24 cellular contexts compared by ENCODE assay signal in the genomic region with DNA sequence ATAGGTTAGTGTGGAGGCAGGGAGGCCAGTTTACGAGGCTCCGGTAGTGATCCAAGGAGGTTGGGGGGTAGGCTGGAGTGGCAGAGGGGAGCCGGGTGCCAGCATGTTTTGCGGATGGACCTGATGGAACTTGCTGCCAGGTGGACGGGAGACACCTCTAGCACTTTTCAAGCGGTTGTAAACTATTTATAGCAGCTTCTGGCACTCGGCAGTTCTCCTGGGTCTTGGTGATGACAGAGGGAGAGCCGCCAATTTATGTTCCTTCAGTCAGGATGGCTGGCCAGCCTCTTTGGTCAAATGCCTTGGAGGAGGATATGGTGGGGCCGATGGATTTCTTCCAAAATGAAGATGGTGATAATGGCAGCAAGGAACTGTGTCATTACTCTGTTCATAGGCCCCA. TPM values are rescaled to one million over a fixed set of nuclear protein-coding genes. Genes with fewer than 3 reads are reported as not detected.
DNase-seq lines count a peak whose midpoint lies in the region; ATAC-seq and TF ChIP-seq lines count a peak whose summit lies in the region.
"Had no signal": no experiment of that assay in that cellular context is flagged by ENCODE, and none has a peak within 500 bp of the region (broad histone marks: within the 10 kb centered on the region; RNA-seq: fewer than 3 reads in every experiment).

No MANE protein-coding gene starts in this region.

- no peaks in the 10 kb centered on the region for H4K20me1 ChIP-seq in BLaER1 treated with 17β-estradiol and CSF1 and Interleukin-3, amounts not matched to agents 10 nM and 100 nM
- H4K20me1 ChIP-seq in neural progenitor cell (ENCODE audit: low read depth) (no peaks in the 10 kb centered on the region), hepatocyte (ENCODE audit: insufficient read depth, poor library complexity, severe bottlenecking) (no peaks in the 10 kb centered on the region)

- no peaks in the 10 kb centered on the region for H3K9me2 ChIP-seq in hepatocyte (replicated peaks; ENCODE audit: insufficient read depth)

- H3K4me3 Mint-ChIP-seq in neural progenitor cell: no peak overlapping the region
- H3K4me3 Mint-ChIP-seq: CD4-positive, CD25-positive, alpha-beta regulatory T cell; CD8-positive, alpha-beta T cell; GM23338; H9 had no signal

- H3K9me3 ChIP-seq in left ventricle myocardium inferior (replicated peaks): no peaks in the 10 kb centered on the region
- H3K9me3 ChIP-seq in BLaER1 treated with 17β-estradiol and CSF1 and Interleukin-3, amounts not matched to agents 10 nM and 100 nM (replicated peaks in 1 of 11): peaks cover 0 to 16% (median 0%) of the 10 kb centered on the region in 11 experiments; a peak in 7 of 22 replicates
- H3K9me3 ChIP-seq in neural progenitor cell (ENCODE audit: low read depth): no peaks in the 10 kb centered on the region
- no peaks in the 10 kb centered on the region for H3K9me3 ChIP-seq in hepatocyte (ENCODE audit: low read depth)
- H3K9me3 ChIP-seq: A549, BE2C, Caco-2 had no signal

- H3K27me3 ChIP-seq in left ventricle myocardium inferior (ENCODE audit: low read depth): peaks cover 56% of the 10 kb centered on the region
- H3K27me3 ChIP-seq in BLaER1 treated with 17β-estradiol and CSF1 and Interleukin-3, amounts not matched to agents 10 nM and 100 nM: no peaks in the 10 kb centered on the region
- H3K27me3 ChIP-seq in neural progenitor cell: no peaks in the 10 kb centered on the region
- no peaks in the 10 kb centered on the region for H3K27me3 ChIP-seq in hepatocyte
- H3K27me3 ChIP-seq: BE2C had no signal

- H3K79me2 ChIP-seq in neural progenitor cell (ENCODE audit: low read depth): no peaks in the 10 kb centered on the region
- no peaks in the 10 kb centered on the region for H3K79me2 ChIP-seq in hepatocyte

- H3K27ac ChIP-seq in left ventricle myocardium inferior (replicated peaks) (no peak overlapping the region), neural progenitor cell (no peak overlapping the region), hepatocyte (no peak overlapping the region)
- H3K27ac ChIP-seq in BLaER1 treated with 17β-estradiol and CSF1 and Interleukin-3, amounts not matched to agents 10 nM and 100 nM: peak overlapping the region in 9 of 11 experiments; percentile 13 to 88 (median 85); a peak in 17 of 22 replicates
- H3K27ac ChIP-seq: A549, C4-2B had no signal

- H3K4me1 ChIP-seq in left ventricle myocardium inferior (no peaks in the 10 kb centered on the region), neural progenitor cell (no peaks in the 10 kb centered on the region), hepatocyte (ENCODE audit: insufficient read depth) (no peaks in the 10 kb centered on the region)
- peaks cover 18 to 55% (median 34%) of the 10 kb centered on the region in 10 experiments; a peak in 19 of 20 replicates for H3K4me1 ChIP-seq in BLaER1 treated with 17β-estradiol and CSF1 and Interleukin-3, amounts not matched to agents 10 nM and 100 nM
- H3K4me1 ChIP-seq: A549, BE2C, Caco-2 had no signal

- intact Hi-C loops in Right ventricle myocardium superior (cut with DNase I): no loop called here
- intact Hi-C loops in left ventricle myocardium inferior (cut with micrococcal nuclease): no loop called here

- peaks cover 6% of the 10 kb centered on the region for H3K27me3 Mint-ChIP-seq in neural progenitor cell (ENCODE audit: insufficient read depth, low read depth)

- H3K4me3 ChIP-seq in left ventricle myocardium inferior: no peak overlapping the region
- no peak overlapping the region for H3K4me3 ChIP-seq in BLaER1 treated with 17β-estradiol and CSF1 and Interleukin-3, amounts not matched to agents 10 nM and 100 nM
- H3K4me3 ChIP-seq in neural progenitor cell: no peak overlapping the region
- H3K4me3 ChIP-seq in hepatocyte: no peak overlapping the region
- H3K4me3 ChIP-seq: A549, GM12878, GM23338 had no signal

- H3K4me2 ChIP-seq in BLaER1 treated with 17β-estradiol and CSF1 and Interleukin-3, amounts not matched to agents 10 nM and 100 nM: peak overlapping the region; percentile 36 to 71 (median 62); a peak in 20 of 22 replicates
- H3K4me2 ChIP-seq in neural progenitor cell: no peak overlapping the region
- H3K4me2 ChIP-seq in hepatocyte: no peak overlapping the region
- H3K4me2 ChIP-seq: A549, GM23338 had no signal

- DNase-seq in Right ventricle myocardium superior: no peak
- no peak for DNase-seq in left ventricle myocardium inferior
- peak; percentile 2 for DNase-seq in cerebellar cortex (ENCODE audit: low spot score)
- DNase-seq in neural progenitor cell (ENCODE audit: low spot score): no peak
- DNase-seq in hepatocyte (ENCODE audit: low spot score): no peak
- DNase-seq: 8988T; ACHN; AML-193; BE2C; Caco-2; CD4-positive, CD25-positive, alpha-beta regulatory T cell; CD8-positive, alpha-beta T cell; DMS153; DND-41; GDM1; H9 had no signal

- H3K36me3 Mint-ChIP-seq in neural progenitor cell: no peaks in the 10 kb centered on the region
- H3K36me3 Mint-ChIP-seq: CD4-positive, CD25-positive, alpha-beta regulatory T cell; CD8-positive, alpha-beta T cell had no signal

- H3K9ac ChIP-seq in BLaER1 treated with 17β-estradiol and CSF1 and Interleukin-3, amounts not matched to agents 10 nM and 100 nM: peak overlapping the region in 8 of 11 experiments; percentile 40 to 72 (median 65); a peak in 14 of 22 replicates
- no peak overlapping the region for H3K9ac ChIP-seq in neural progenitor cell

- H3K4me1 Mint-ChIP-seq in neural progenitor cell: no peaks in the 10 kb centered on the region
- H3K4me1 Mint-ChIP-seq: CD4-positive, CD25-positive, alpha-beta regulatory T cell; GM23338 had no signal

- H3K27ac Mint-ChIP-seq in neural progenitor cell: peak overlapping the region; percentile 42
- H3K27ac Mint-ChIP-seq: CD4-positive, CD25-positive, alpha-beta regulatory T cell; CD8-positive, alpha-beta T cell; GM23338; H9 had no signal

- H2AFZ ChIP-seq in neural progenitor cell (replicated peaks) (no peak overlapping the region), hepatocyte (no peak overlapping the region)
- H2AFZ ChIP-seq: GM23338 had no signal

- H3F3A ChIP-seq in neural progenitor cell (ENCODE audit: low read depth): no peaks in the 10 kb centered on the region

- WGBS in hepatocyte (ENCODE audit: low lambda C conversion rate, missing lambda C conversion rate): 81% methylated on average over 9 of the region's 9 CpGs

- ATAC-seq in Right ventricle myocardium superior (ENCODE audit: poor library complexity) (peak; percentile 58), HG03108 (IDR thresholded peaks at IDR 0.05; ENCODE audit: unreplicated experiment) (no peak), GM19035 (IDR thresholded peaks at IDR 0.05; ENCODE audit: unreplicated experiment) (no peak)
- ATAC-seq: A549; CD8-positive, alpha-beta T cell; GM12878; GM23338; HCT116 had no signal

- H3K9me3 Mint-ChIP-seq in neural progenitor cell: no peaks in the 10 kb centered on the region
- H3K9me3 Mint-ChIP-seq: CD8-positive, alpha-beta T cell had no signal

- TF ChIP-seq CTCF in left ventricle myocardium inferior (IDR thresholded peaks at IDR 0.05; ENCODE audit: borderline replicate concordance) (no peak), neural progenitor cell (IDR thresholded peaks at IDR 0.05) (no peak), hepatocyte (IDR thresholded peaks at IDR 0.05; ENCODE audit: poor library complexity) (no peak)

- H3K36me3 ChIP-seq in left ventricle myocardium inferior: no peaks in the 10 kb centered on the region
- no peaks in the 10 kb centered on the region for H3K36me3 ChIP-seq in BLaER1 treated with 17β-estradiol and CSF1 and Interleukin-3, amounts not matched to agents 10 nM and 100 nM
- H3K36me3 ChIP-seq in neural progenitor cell: no peaks in the 10 kb centered on the region
- H3K36me3 ChIP-seq in hepatocyte (replicated peaks; ENCODE audit: insufficient read depth, low read depth): no peaks in the 10 kb centered on the region
- H3K36me3 ChIP-seq: BE2C had no signal

RNA-seq across cellular contexts. Expression of a gene that starts 28.8 kb away (rescaled TPM):
- total RNA-seq in Right ventricle myocardium superior (0.16 TPM), left ventricle myocardium inferior (0.19 TPM), neural progenitor cell (ENCODE audit: low replicate concordance) (0.60 and 1.1 TPM in 2 replicates), hepatocyte (0.88 and 1.7 TPM in 2 replicates)
- 3.2 and 3.7 TPM in 2 replicates for polyA plus RNA-seq in hepatocyte
- total RNA-seq: CD4-positive, CD25-positive, alpha-beta regulatory T cell; CD8-positive, alpha-beta T cell; GM12878 had no signal
- polyA plus RNA-seq: CD4-positive, CD25-positive, alpha-beta regulatory T cell had no signal

Comparison
In these comparisons a context has a peak if more than half of its experiments do, and no peak if none do; other contexts are left out.
1. H3K27ac ChIP-seq: peak in BLaER1 treated with 17β-estradiol and CSF1 and Interleukin-3, amounts not matched to agents 10 nM and 100 nM (9 of 11); none in left ventricle myocardium inferior (single experiment), neural progenitor cell (single experiment) and hepatocyte (single experiment).
2. H3K4me2 ChIP-seq: peak in BLaER1 treated with 17β-estradiol and CSF1 and Interleukin-3, amounts not matched to agents 10 nM and 100 nM (11 of 11); none in neural progenitor cell (single experiment) and hepatocyte (single experiment).